Comparison of ENCODE assay signal across 21 cellular contexts in genomic region chr17:1264196-1264595, GRCh38. TPM values are rescaled to one million over a fixed set of nuclear protein-coding genes. Genes with fewer than 3 reads are reported as not detected.
DNase-seq lines count a peak whose midpoint lies in the region; ATAC-seq and TF ChIP-seq lines count a peak whose summit lies in the region.
"Had no signal": no experiment of that assay in that cellular context is flagged by ENCODE, and none has a peak within 500 bp of the region (broad histone marks: within the 10 kb centered on the region; RNA-seq: fewer than 3 reads in every experiment).

No MANE protein-coding gene starts in this region.

- no peaks in the 10 kb centered on the region for H3K9me2 ChIP-seq in Karpas-422 (replicated peaks; ENCODE audit: insufficient read depth, low read length)

- no peak for ATAC-seq in stimulated activated naive B cell treated with anti-CD40 and anti-IgM and Interleukin-4, amounts not matched to agents 10 μg/mL and 1 μg/mL and 100 μg/mL, for 72 hours (replicated peaks)
- no peak for ATAC-seq in HG02973 (IDR thresholded peaks at IDR 0.05; ENCODE audit: unreplicated experiment)
- ATAC-seq: GM23338, PC-3 had no signal

- no peak overlapping the region for H2AFZ ChIP-seq in Karpas-422 (ENCODE audit: low read length)
- H2AFZ ChIP-seq: GM23338 had no signal

- no peaks in the 10 kb centered on the region for H3K79me2 ChIP-seq in Karpas-422 (ENCODE audit: low read length)

- DNase-seq in SW480 (ENCODE audit: low spot score), result peak; percentile 43
- no peak for DNase-seq in stimulated activated naive B cell treated with anti-CD40 and anti-IgM and Interleukin-4, amounts not matched to agents 10 μg/mL and 1 μg/mL and 100 μg/mL, for 72 hours
- no peak for DNase-seq in SHP77 (lab: John Stamatoyannopoulos, UW)
- no peak for DNase-seq in Karpas-422
- DNase-seq: ACHN, AML-193, COR-L47, DMS 273 treated with DMSO at 0.1 percent for 48 hours, KBM-7, NCI-H1417, NCI-H187, NCI-H2107, NCI-H510A, NCI-H774, PC-3, RPMI8226 had no signal

- no peaks in the 10 kb centered on the region for H3K36me3 Mint-ChIP-seq in nephron (ENCODE audit: low read depth)
- peaks cover 0 to 2% of the 10 kb centered on the region in 2 donors for H3K36me3 Mint-ChIP-seq in stimulated activated naive B cell treated with anti-CD40 and anti-IgM and Interleukin-4, amounts not matched to agents 10 μg/mL and 1 μg/mL and 100 μg/mL, for 72 hours

- CTCF ChIA-PET in HEK293 (lab: Yijun Ruan, JAX), result interaction anchor here (0.8 kb wide), 1 partner anchor 68 kb away, joined by 3 read pairs; no protein-coding TSS in a partner anchor

- H3K4me1 ChIP-seq in HEK293 (ENCODE audit: control insufficient read depth, insufficient read depth, low read length) (peaks cover 2% of the 10 kb centered on the region; the same call in 1 of the 2 replicates), Karpas-422 (ENCODE audit: low read length) (peaks cover 15% of the 10 kb centered on the region)

- H4K20me1 ChIP-seq in Karpas-422 (ENCODE audit: insufficient read depth, low read depth, low read length), result no peaks in the 10 kb centered on the region

- peaks cover 18% of the 10 kb centered on the region for H3K4me1 Mint-ChIP-seq in nephron
- H3K4me1 Mint-ChIP-seq in stimulated activated naive B cell treated with anti-CD40 and anti-IgM and Interleukin-4, amounts not matched to agents 10 μg/mL and 1 μg/mL and 100 μg/mL, for 72 hours, result peaks cover 10 to 18% of the 10 kb centered on the region in 2 donors

- H3K9me3 Mint-ChIP-seq in nephron, result no peaks in the 10 kb centered on the region
- H3K9me3 Mint-ChIP-seq in stimulated activated naive B cell treated with anti-CD40 and anti-IgM and Interleukin-4, amounts not matched to agents 10 μg/mL and 1 μg/mL and 100 μg/mL, for 72 hours, result no peaks in the 10 kb centered on the region
- H3K9me3 Mint-ChIP-seq: GM23338 had no signal

- no peak overlapping the region for H3K9ac ChIP-seq in Karpas-422 (ENCODE audit: low read length)

- H3K9me3 ChIP-seq in HEK293 (ENCODE audit: control insufficient read depth, insufficient read depth, low read depth, low read length) (no peaks in the 10 kb centered on the region), Karpas-422 (ENCODE audit: low read length) (no peaks in the 10 kb centered on the region)

- H3K4me3 Mint-ChIP-seq in nephron, result peak overlapping the region; percentile 40 to 70 (median 65)
- no peak overlapping the region for H3K4me3 Mint-ChIP-seq in stimulated activated naive B cell treated with anti-CD40 and anti-IgM and Interleukin-4, amounts not matched to agents 10 μg/mL and 1 μg/mL and 100 μg/mL, for 72 hours
- H3K4me3 Mint-ChIP-seq: GM23338 had no signal

- no peaks in the 10 kb centered on the region for H3K36me3 ChIP-seq in HEK293 (ENCODE audit: control insufficient read depth in 2 of 2, insufficient read depth in 1 of 2, low read length in 2 of 2)
- H3K36me3 ChIP-seq in Karpas-422 (ENCODE audit: insufficient read depth, low read length), result no peaks in the 10 kb centered on the region

- TF ChIP-seq CTCF in HEK293 (tag by site-specific recombination; IDR thresholded peaks at IDR 0.05) (no peak), nephron (IDR thresholded peaks at IDR 0.05; ENCODE audit: unreplicated experiment in 3 of 3) (no peak)

- no peak overlapping the region for H3K27ac ChIP-seq in HEK293 (ENCODE audit: extremely low read depth, low read depth, low read length)
- no peak overlapping the region for H3K27ac ChIP-seq in Karpas-422 (ENCODE audit: low read length)
- H3K27ac ChIP-seq: C4-2B had no signal

- peak overlapping the region; percentile 33 to 67 (median 45) for H3K27ac Mint-ChIP-seq in nephron
- H3K27ac Mint-ChIP-seq in stimulated activated naive B cell treated with anti-CD40 and anti-IgM and Interleukin-4, amounts not matched to agents 10 μg/mL and 1 μg/mL and 100 μg/mL, for 72 hours, result peak overlapping the region; percentile 69
- H3K27ac Mint-ChIP-seq: GM23338 had no signal

- peaks cover 24% of the 10 kb centered on the region for H3K27me3 Mint-ChIP-seq in nephron (ENCODE audit: low read depth)
- peaks cover 8 to 10% of the 10 kb centered on the region in 2 donors for H3K27me3 Mint-ChIP-seq in stimulated activated naive B cell treated with anti-CD40 and anti-IgM and Interleukin-4, amounts not matched to agents 10 μg/mL and 1 μg/mL and 100 μg/mL, for 72 hours

- H3K4me3 ChIP-seq in HEK293 (ENCODE audit: low read depth, low read length), result no peak overlapping the region
- H3K4me3 ChIP-seq in Karpas-422 (ENCODE audit: low read length), result no peak overlapping the region
- H3K4me3 ChIP-seq: GM23338 had no signal

- H3K4me2 ChIP-seq in Karpas-422 (ENCODE audit: low read depth, low read length, poor library complexity, severe bottlenecking), result no peak overlapping the region
- H3K4me2 ChIP-seq: GM23338 had no signal

- no peaks in the 10 kb centered on the region for H3K27me3 ChIP-seq in Karpas-422 (ENCODE audit: low read length)

- POLR2A ChIA-PET in HEK293 (lab: Yijun Ruan, JAX), result interaction anchor here (0.6 kb wide), 1 partner anchor 505 kb away, joined by 4 read pairs; no protein-coding TSS in a partner anchor

TF ChIP-seq in HEK293, 187 proteins besides CTCF, POLR2A, EP300 and RAD21:
- TF ChIP-seq KLF9 (tag by site-specific recombination; IDR thresholded peaks at IDR 0.05; ENCODE audit: low read depth) (no peak), ZNF362 (tag by site-specific recombination; IDR thresholded peaks at IDR 0.05) (no peak), ZNF561 (tag by site-specific recombination; IDR thresholded peaks at IDR 0.05; ENCODE audit: borderline replicate concordance) (no peak), INSM2 (tag by site-specific recombination; IDR thresholded peaks at IDR 0.05) (no peak), ZFHX2 (tag by site-specific recombination; conservative IDR thresholded peaks at IDR 0.05) (peak; percentile 70), ZNF423 (tag by site-specific recombination; IDR thresholded peaks at IDR 0.05) (no peak), SALL2 (tag by site-specific recombination; IDR thresholded peaks at IDR 0.05; ENCODE audit: borderline replicate concordance) (no peak), ZNF654 (tag by site-specific recombination; IDR thresholded peaks at IDR 0.05; ENCODE audit: low read depth) (no peak), ZNF341 (tag by site-specific recombination; IDR thresholded peaks at IDR 0.05; ENCODE audit: low read depth) (no peak), ZNF660 (tag by site-specific recombination; IDR thresholded peaks at IDR 0.05) (no peak), ZNF274 (IDR thresholded peaks at IDR 0.05; ENCODE audit: low read length) (no peak), ZNF274 (tag by site-specific recombination; IDR thresholded peaks at IDR 0.05; ENCODE audit: borderline replicate concordance) (no peak), ZNF530 (tag by site-specific recombination; IDR thresholded peaks at IDR 0.05; ENCODE audit: low read depth) (no peak), TCF7L2 (IDR thresholded peaks at IDR 0.05; ENCODE audit: borderline replicate concordance, low read depth, low read length) (no peak), ZNF792 (tag by site-specific recombination; IDR thresholded peaks at IDR 0.05) (no peak), SP7 (tag by site-specific recombination; IDR thresholded peaks at IDR 0.05) (peak; percentile 44; the same call in 1 of the 2 replicates), GFI1B (tag by site-specific recombination; IDR thresholded peaks at IDR 0.05) (no peak), EGR2 (tag by site-specific recombination; IDR thresholded peaks at IDR 0.05; ENCODE audit: low read depth) (peak; percentile 87), ZNF600 (tag by site-specific recombination; IDR thresholded peaks at IDR 0.05) (0 out of 2 replicates have a peak, but pooled peaks have one; percentile 20)
- TF ChIP-seq, protein P1, sequence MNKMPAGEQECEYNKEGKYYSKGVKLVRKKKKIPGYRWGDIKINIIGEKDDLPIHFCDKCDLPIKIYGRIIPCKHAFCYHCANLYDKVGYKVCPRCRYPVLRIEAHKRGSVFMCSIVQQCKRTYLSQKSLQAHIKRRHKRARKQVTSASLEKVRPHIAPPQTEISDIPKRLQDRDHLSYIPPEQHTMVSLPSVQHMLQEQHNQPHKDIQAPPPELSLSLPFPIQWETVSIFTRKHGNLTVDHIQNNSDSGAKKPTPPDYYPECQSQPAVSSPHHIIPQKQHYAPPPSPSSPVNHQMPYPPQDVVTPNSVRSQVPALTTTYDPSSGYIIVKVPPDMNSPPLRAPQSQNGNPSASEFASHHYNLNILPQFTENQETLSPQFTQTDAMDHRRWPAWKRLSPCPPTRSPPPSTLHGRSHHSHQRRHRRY (tag by site-specific recombination; IDR thresholded peaks at IDR 0.05), result no peak
TF ChIP-seq in HEK293: peak in this region for 4.

RNA-seq across cellular contexts. Expression of gene BHLHA9, which starts 6.0 kb away (rescaled TPM):
- total RNA-seq in Karpas-422 (2014; rRNA removed; shearing (Covaris generic); ENCODE audit: low replicate concordance), result not detected in 2 replicates
- total RNA-seq: PC-3 had no signal

RNA-seq across cellular contexts. Expression of gene TRARG1, which starts 15.3 kb away (rescaled TPM):
- total RNA-seq in Karpas-422 (2014; rRNA removed; shearing (Covaris generic); ENCODE audit: low replicate concordance), result not detected in 2 replicates
- total RNA-seq: GM23338, PC-3 had no signal

Comparison
In these comparisons a context has a peak if more than half of its experiments do, and no peak if none do; other contexts are left out.
1. H3K4me3 Mint-ChIP-seq: peak in nephron (3 of 3); none in stimulated activated naive B cell treated with anti-CD40 and anti-IgM and Interleukin-4, amounts not matched to agents 10 μg/mL and 1 μg/mL and 100 μg/mL, for 72 hours (0 of 2).